20 cellular contexts compared by ENCODE assay signal in the genomic region with DNA sequence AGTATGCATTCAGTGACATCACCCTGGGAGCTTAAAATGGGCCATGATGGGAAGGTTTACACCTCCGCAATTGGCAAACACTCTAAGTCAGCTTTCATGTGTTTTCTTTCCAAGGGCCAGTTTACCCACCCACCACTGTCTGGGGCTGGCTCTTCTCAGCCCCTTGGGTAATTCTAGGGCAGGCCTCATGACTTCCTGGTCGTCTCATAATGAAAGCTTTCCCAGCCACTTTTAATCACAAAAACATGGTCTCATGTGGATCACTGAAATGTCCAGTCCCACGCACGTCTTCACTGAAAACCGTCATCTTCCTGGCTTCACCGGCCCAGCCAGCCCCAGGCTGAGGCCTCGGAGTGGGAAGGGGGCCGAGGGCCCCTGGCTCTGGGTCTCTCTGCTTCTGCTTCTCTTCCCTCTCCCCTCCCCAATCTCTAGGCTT. TPM values are rescaled to one million over a fixed set of nuclear protein-coding genes. Genes with fewer than 3 reads are reported as not detected.
DNase-seq lines count a peak whose midpoint lies in the region; ATAC-seq and TF ChIP-seq lines count a peak whose summit lies in the region.
"Had no signal": no experiment of that assay in that cellular context is flagged by ENCODE, and none has a peak within 500 bp of the region (broad histone marks: within the 10 kb centered on the region; RNA-seq: fewer than 3 reads in every experiment).

No MANE protein-coding gene starts in this region.

- H3K27me3 ChIP-seq in right cardiac atrium (ENCODE audit: control insufficient read depth, insufficient read depth) (no peaks in the 10 kb centered on the region), thoracic aorta (replicated peaks; ENCODE audit: insufficient read depth) (no peaks in the 10 kb centered on the region)
- H3K27me3 ChIP-seq: upper lobe of left lung had no signal

- TF ChIP-seq CTCF in cardiac fibroblast (IDR thresholded peaks at IDR 0.05; ENCODE audit: low read depth, low read length) (no peak), thoracic aorta (IDR thresholded peaks at IDR 0.05) (no peak)

- H3K9me3 ChIP-seq in right cardiac atrium (ENCODE audit: control insufficient read depth, low read length) (no peaks in the 10 kb centered on the region), thoracic aorta (no peaks in the 10 kb centered on the region)
- H3K9me3 ChIP-seq: esophagus squamous epithelium, mucosa of descending colon, upper lobe of left lung had no signal

- ATAC-seq in right cardiac atrium (peak; percentile 65 to 71), thoracic aorta (ENCODE audit: insufficient number of reproducible peaks, low FRiP score, low read depth) (no peak), GM18519 (IDR thresholded peaks at IDR 0.05; ENCODE audit: low FRiP score, unreplicated experiment) (no peak), GM21360 (IDR thresholded peaks at IDR 0.05; ENCODE audit: unreplicated experiment) (no peak)
- ATAC-seq: mucosa of descending colon had no signal

- 43% methylated on average over 8 of the region's 8 CpGs for WGBS in right cardiac atrium

- intact Hi-C loops in right cardiac atrium (cut with DNase I): no loop called here

- H3K4me3 ChIP-seq in cardiac fibroblast (replicated peaks in 1 of 2; ENCODE audit: low read depth in 2 of 2, low read length in 2 of 2) (no peak overlapping the region), right cardiac atrium (ENCODE audit: low read length) (no peak overlapping the region), thoracic aorta (no peak overlapping the region)
- H3K4me3 ChIP-seq: esophagus squamous epithelium, mucosa of descending colon, SK-N-MC, upper lobe of left lung had no signal

- H3K4me1 ChIP-seq in right cardiac atrium (ENCODE audit: control insufficient read depth, insufficient read depth, low read length): no peaks in the 10 kb centered on the region
- H3K4me1 ChIP-seq in thoracic aorta (ENCODE audit: control insufficient read depth in 1 of 2, low read depth in 2 of 2): peaks cover 5 to 53% of the 10 kb centered on the region in 2 donors

- H3K36me3 ChIP-seq in thoracic aorta: no peaks in the 10 kb centered on the region
- H3K36me3 ChIP-seq: esophagus squamous epithelium, upper lobe of left lung had no signal

- DNase-seq in EH (ENCODE audit: low read depth): peak; percentile 30
- peak; percentile 29 to 35 for DNase-seq in cardiac fibroblast (ENCODE audit: low read depth in 2 of 2)
- DNase-seq in right cardiac atrium: peak; percentile 27 to 69 (median 57)
- no peak for DNase-seq in thoracic aorta (ENCODE audit: low spot score)
- DNase-seq in T-helper 9 cell: no peak
- DNase-seq in SW480 (ENCODE audit: low spot score): no peak
- DNase-seq: AML-193; effector CD8-positive, alpha-beta T cell; esophagus squamous epithelium; GDM1; kidney glomerular epithelial cell; mucosa of descending colon; NCI-H1417 treated with DMSO at 0.1 percent for 48 hours; NCI-H2171; NCI-H774; stimulated activated naive CD4-positive, alpha-beta T cell treated with Interleukin-2 at 50 U/mL for 16 hours had no signal

- H3K27ac ChIP-seq in right cardiac atrium (ENCODE audit: low read length) (peak overlapping the region; percentile 1), thoracic aorta (peak overlapping the region; percentile 29 to 41)
- H3K27ac ChIP-seq: esophagus squamous epithelium, SK-N-MC had no signal

RNA-seq across cellular contexts. Expression of a gene that starts 58.5 kb away (rescaled TPM):
- 10 to 100 TPM in 2 of 4 donors, 1 to 10 TPM in 2; 7.9 to 18.2 (median 9.5) TPM for total RNA-seq in right cardiac atrium
- polyA plus RNA-seq in right cardiac atrium: 6.8 TPM
- 100 to 1,000 TPM; 122 to 161 TPM for total RNA-seq in thoracic aorta

Comparison
In these comparisons a context has a peak if more than half of its experiments do, and no peak if none do; other contexts are left out.
1. DNase-seq: peak in EH (single experiment), cardiac fibroblast (2 of 2) and right cardiac atrium (3 of 3); none in thoracic aorta (single experiment), T-helper 9 cell (single experiment) and SW480 (single experiment).
2. ATAC-seq: peak in right cardiac atrium (2 of 2); none in thoracic aorta (single experiment), GM18519 (single experiment) and GM21360 (single experiment).
3. RNA of a gene that starts 58.5 kb away (total RNA-seq): 122 to 161 TPM in thoracic aorta; 7.9 to 18.2 TPM in right cardiac atrium; every median in the first group is over 4 times any median in the second.